9 cellular contexts compared by ENCODE assay signal in genomic region chr9:104961238-104961637, GRCh38. TPM values are rescaled to one million over a fixed set of nuclear protein-coding genes. Genes with fewer than 3 reads are reported as not detected.
DNase-seq lines count a peak whose midpoint lies in the region; ATAC-seq and TF ChIP-seq lines count a peak whose summit lies in the region.
"Had no signal": no experiment of that assay in that cellular context is flagged by ENCODE, and none has a peak within 500 bp of the region (broad histone marks: within the 10 kb centered on the region; RNA-seq: fewer than 3 reads in every experiment).

No MANE protein-coding gene starts in this region.

- no TSS peak for BruUV-seq in Panc1 (replicated peaks; lab: Mats Ljungman, UMichigan)

- no peaks in the 10 kb centered on the region for H3K36me3 ChIP-seq in Panc1 (ENCODE audit: control insufficient read depth, insufficient read depth, low read length)
- H3K36me3 ChIP-seq in ovary, result no peaks in the 10 kb centered on the region

- H3K4me3 ChIP-seq in Panc1 (ENCODE audit: low read depth in 2 of 2, low read length in 2 of 2) (no peak overlapping the region), ovary (no peak overlapping the region)

- ATAC-seq in activated CD8-positive, alpha-beta memory T cell treated with anti-CD3 and anti-CD28 coated beads, Interleukin-2, amount 10 ng/mL, durations not matched to agents 7 days and 5 days, result peak; percentile 100
- ATAC-seq in HG03439 (IDR thresholded peaks at IDR 0.05; ENCODE audit: unreplicated experiment), result peak; percentile 96
- no peak for ATAC-seq in Panc1
- ATAC-seq in memory B cell (ENCODE audit: low read depth), result peak; percentile 52
- ATAC-seq in HG02763 (IDR thresholded peaks at IDR 0.05; ENCODE audit: unreplicated experiment), result no peak

- H3K36me3 Mint-ChIP-seq in activated CD8-positive, alpha-beta memory T cell treated with anti-CD3 and anti-CD28 coated beads, Interleukin-2, amount 10 ng/mL, durations not matched to agents 7 days and 5 days, result no peaks in the 10 kb centered on the region
- H3K36me3 Mint-ChIP-seq in activated naive CD4-positive, alpha-beta T cell treated with anti-CD3 and anti-CD28 coated beads for 36 hours (ENCODE audit: low read depth), result no peaks in the 10 kb centered on the region
- no peaks in the 10 kb centered on the region for H3K36me3 Mint-ChIP-seq in memory B cell
- H3K36me3 Mint-ChIP-seq: activated naive CD8-positive, alpha-beta T cell had no signal

- no peak overlapping the region for H3K27ac ChIP-seq in Panc1 (ENCODE audit: low read length)
- H3K27ac ChIP-seq in ovary, result no peak overlapping the region

- POLR2A ChIA-PET in Panc1 (lab: Charles Lee), result no interaction called here

- H3K27me3 ChIP-seq in Panc1 (ENCODE audit: control insufficient read depth, insufficient read depth, low read length) (no peaks in the 10 kb centered on the region), ovary (no peaks in the 10 kb centered on the region)

- no peaks in the 10 kb centered on the region for H3K9me3 ChIP-seq in Panc1 (ENCODE audit: control insufficient read depth, insufficient read depth, low read depth, low read length)
- no peaks in the 10 kb centered on the region for H3K9me3 ChIP-seq in ovary

- no peak for TF ChIP-seq CTCF in Panc1 (IDR thresholded peaks at IDR 0.05)
- no peak for TF ChIP-seq CTCF in ovary (IDR thresholded peaks at IDR 0.05)

- TF ChIP-seq POLR2A in ovary (IDR thresholded peaks at IDR 0.05), result no peak

- no peak overlapping the region for H3K4me3 Mint-ChIP-seq in activated CD8-positive, alpha-beta memory T cell treated with anti-CD3 and anti-CD28 coated beads, Interleukin-2, amount 10 ng/mL, durations not matched to agents 7 days and 5 days
- H3K4me3 Mint-ChIP-seq in activated naive CD4-positive, alpha-beta T cell treated with anti-CD3 and anti-CD28 coated beads for 36 hours, result peak overlapping the region; percentile 62
- H3K4me3 Mint-ChIP-seq in memory B cell, result no peak overlapping the region
- H3K4me3 Mint-ChIP-seq: activated naive CD8-positive, alpha-beta T cell had no signal

- intact Hi-C loops in Panc1 (cut with micrococcal nuclease; ENCODE audit: unreplicated experiment), result no loop called here
- intact Hi-C loops in activated naive CD4-positive, alpha-beta T cell treated with anti-CD3 and anti-CD28 coated beads for 36 hours (cut with micrococcal nuclease), result loop anchor here (1.0 kb wide), 6 partner anchors 20 to 92 kb away; partner anchors contain the start of gene ABCA1
- intact Hi-C loops in ovary (cut with DNase I), result no loop called here

- H3K9me3 Mint-ChIP-seq in activated CD8-positive, alpha-beta memory T cell treated with anti-CD3 and anti-CD28 coated beads, Interleukin-2, amount 10 ng/mL, durations not matched to agents 7 days and 5 days (ENCODE audit: low read depth), result no peaks in the 10 kb centered on the region
- H3K9me3 Mint-ChIP-seq in activated naive CD4-positive, alpha-beta T cell treated with anti-CD3 and anti-CD28 coated beads for 36 hours, result no peaks in the 10 kb centered on the region
- H3K9me3 Mint-ChIP-seq in memory B cell, result no peaks in the 10 kb centered on the region

- peaks cover 9% of the 10 kb centered on the region for H3K27me3 Mint-ChIP-seq in activated CD8-positive, alpha-beta memory T cell treated with anti-CD3 and anti-CD28 coated beads, Interleukin-2, amount 10 ng/mL, durations not matched to agents 7 days and 5 days
- no peaks in the 10 kb centered on the region for H3K27me3 Mint-ChIP-seq in activated naive CD4-positive, alpha-beta T cell treated with anti-CD3 and anti-CD28 coated beads for 36 hours (ENCODE audit: low read depth)
- peaks cover 12% of the 10 kb centered on the region for H3K27me3 Mint-ChIP-seq in memory B cell
- H3K27me3 Mint-ChIP-seq: activated naive CD8-positive, alpha-beta T cell had no signal

- H3K27ac Mint-ChIP-seq in activated CD8-positive, alpha-beta memory T cell treated with anti-CD3 and anti-CD28 coated beads, Interleukin-2, amount 10 ng/mL, durations not matched to agents 7 days and 5 days, result peak overlapping the region; percentile 57
- H3K27ac Mint-ChIP-seq in activated naive CD4-positive, alpha-beta T cell treated with anti-CD3 and anti-CD28 coated beads for 36 hours, result peak overlapping the region; percentile 96
- H3K27ac Mint-ChIP-seq in memory B cell, result no peak overlapping the region
- H3K27ac Mint-ChIP-seq: activated naive CD8-positive, alpha-beta T cell had no signal

- in situ Hi-C loops in Panc1 (cut with HindIII; ENCODE audit: low pct_unique_long_range_greater_than_20kb, low sequenced_read_pairs), result no loop called here

- H3K4me1 Mint-ChIP-seq in activated CD8-positive, alpha-beta memory T cell treated with anti-CD3 and anti-CD28 coated beads, Interleukin-2, amount 10 ng/mL, durations not matched to agents 7 days and 5 days, result peaks cover 17% of the 10 kb centered on the region
- H3K4me1 Mint-ChIP-seq in activated naive CD4-positive, alpha-beta T cell treated with anti-CD3 and anti-CD28 coated beads for 36 hours (ENCODE audit: low read depth), result peaks cover 39% of the 10 kb centered on the region
- peaks cover 5% of the 10 kb centered on the region for H3K4me1 Mint-ChIP-seq in memory B cell

- H3K4me1 ChIP-seq in Panc1 (ENCODE audit: control insufficient read depth, insufficient read depth, low read length) (no peaks in the 10 kb centered on the region), ovary (ENCODE audit: insufficient read depth) (peaks cover 3% of the 10 kb centered on the region)

- DNase-seq in activated CD8-positive, alpha-beta memory T cell treated with anti-CD3 and anti-CD28 coated beads, Interleukin-2, amount 10 ng/mL, durations not matched to agents 7 days and 5 days, result peak; percentile 74
- no peak for DNase-seq in activated CD8-positive, alpha-beta memory T cell treated with anti-CD3 and anti-CD28 coated beads for 24 hours
- DNase-seq in Panc1 (ENCODE audit: low read depth, low spot score), result peak; percentile 33
- DNase-seq in activated naive CD4-positive, alpha-beta T cell treated with anti-CD3 and anti-CD28 coated beads for 36 hours, result peak; percentile 92
- no peak for DNase-seq in memory B cell (ENCODE audit: low spot score in 2 of 2)
- DNase-seq in ovary, result no peak

- no peak for TF ChIP-seq EP300 in ovary (IDR thresholded peaks at IDR 0.05)

- WGBS in ovary, 3 donors, result 70 to 78% (median 75%) methylated on average over 5 of the region's 5 CpGs

- CTCF ChIA-PET in activated CD8-positive, alpha-beta memory T cell treated with anti-CD3 and anti-CD28 coated beads, Interleukin-2, amount 10 ng/mL, durations not matched to agents 7 days and 5 days (lab: Charles Lee), result no interaction called here
- CTCF ChIA-PET in Panc1 (lab: Charles Lee), result no interaction called here
- CTCF ChIA-PET in activated naive CD4-positive, alpha-beta T cell treated with anti-CD3 and anti-CD28 coated beads for 36 hours (lab: Charles Lee), result interaction anchor here (0.6 to 1.9 kb wide), 3 partner anchors 20 to 501 kb away, joined by 3 to 9 read pairs (median 6); partner anchors contain the start of gene ABCA1

RNA-seq across cellular contexts. Expression of gene ABCA1, which starts 33.3 kb away (rescaled TPM):
- total RNA-seq in activated CD8-positive, alpha-beta memory T cell treated with anti-CD3 and anti-CD28 coated beads, Interleukin-2, amount 10 ng/mL, durations not matched to agents 7 days and 5 days, result under 1 TPM; 0.09 to 0.23 TPM
- 2.6 TPM for total RNA-seq in Panc1 (2021; ENCODE audit: unreplicated experiment)
- 2.0 TPM for polyA plus RNA-seq in Panc1 (2012; ENCODE audit: insufficient read length)
- 10 to 100 TPM; 31.3 to 31.5 TPM for total RNA-seq in activated naive CD4-positive, alpha-beta T cell treated with anti-CD3 and anti-CD28 coated beads for 36 hours
- total RNA-seq in ovary, result 10 to 100 TPM in 6 of 7 donors, 1 to 10 TPM in 1; 7.9 to 24.5 (median 19.4) TPM
- polyA plus RNA-seq in ovary, result 10 to 100 TPM in 1 of 2 donors, 1 to 10 TPM in 1; 7.4 to 12.9 TPM

Comparison
In these comparisons a context has a peak if more than half of its experiments do, and no peak if none do; other contexts are left out.
1. DNase-seq: peak in activated CD8-positive, alpha-beta memory T cell treated with anti-CD3 and anti-CD28 coated beads, Interleukin-2, amount 10 ng/mL, durations not matched to agents 7 days and 5 days (single experiment), Panc1 (single experiment) and activated naive CD4-positive, alpha-beta T cell treated with anti-CD3 and anti-CD28 coated beads for 36 hours (single experiment); none in activated CD8-positive, alpha-beta memory T cell treated with anti-CD3 and anti-CD28 coated beads for 24 hours (single experiment), memory B cell (0 of 2) and ovary (0 of 5).
2. ATAC-seq: peak in activated CD8-positive, alpha-beta memory T cell treated with anti-CD3 and anti-CD28 coated beads, Interleukin-2, amount 10 ng/mL, durations not matched to agents 7 days and 5 days (single experiment), HG03439 (single experiment) and memory B cell (single experiment); none in Panc1 (single experiment) and HG02763 (single experiment).